In genomic region chr2:240247241-240247867, GRCh38 we compare ENCODE assay signal across 29 cellular contexts.
DNase-seq lines count a peak whose midpoint lies in the region; ATAC-seq and TF ChIP-seq lines count a peak whose summit lies in the region.
"Had no signal": no experiment of that assay in that cellular context is flagged by ENCODE, and none has a peak within 500 bp of the region (broad histone marks: within the 10 kb centered on the region; RNA-seq: fewer than 3 reads in every experiment).

No MANE protein-coding gene starts in this region.

- no peaks in the 10 kb centered on the region for H3K36me3 ChIP-seq in esophagus muscularis mucosa
- H3K36me3 ChIP-seq in neuronal stem cell (replicated peaks in 1 of 2; ENCODE audit: control insufficient read depth in 2 of 2, insufficient read depth in 2 of 2, low read length in 2 of 2) = no peaks in the 10 kb centered on the region
- no peaks in the 10 kb centered on the region for H3K36me3 ChIP-seq in psoas muscle (ENCODE audit: insufficient read depth in 1 of 2, low read depth in 1 of 2)
- H3K36me3 ChIP-seq in GM23338 (ENCODE audit: insufficient read depth) = no peaks in the 10 kb centered on the region
- H3K36me3 ChIP-seq: prostate gland had no signal

- no peak overlapping the region for H2AFZ ChIP-seq in neuronal stem cell (ENCODE audit: low read length)
- H2AFZ ChIP-seq in GM23338 = no peak overlapping the region
- H2AFZ ChIP-seq: PC-9 had no signal

- H3K4me2 ChIP-seq in neuronal stem cell (ENCODE audit: insufficient read depth, low read length, poor library complexity, severe bottlenecking) (no peak overlapping the region), GM23338 (no peak overlapping the region)
- H3K4me2 ChIP-seq: PC-9, smooth muscle cell had no signal

- DNase-seq in AG08395 (ENCODE audit: low spot score) (peak; percentile 33), CD14-positive monocyte (ENCODE audit: low spot score) (peak; percentile 33), esophagus muscularis mucosa (ENCODE audit: extremely low spot score) (peak; percentile 64), neuronal stem cell (ENCODE audit: low spot score) (no peak), occipital lobe (lab: John Stamatoyannopoulos, UW) (no peak), sciatic nerve (ENCODE audit: low spot score) (no peak), psoas muscle (no peak), GM23338 (ENCODE audit: low spot score) (no peak)
- DNase-seq: ACHN; activated effector memory CD4-positive, alpha-beta T cell treated with anti-CD3 and anti-CD28 coated beads, Interleukin-2, amount 50 U/mL, for 16 hours; activated naive CD8-positive, alpha-beta T cell treated with anti-CD3 and anti-CD28 coated beads, Interleukin-2, amount 50 U/mL, for 24 hours; CD4-positive, alpha-beta memory T cell; DMS53; effector memory CD8-positive, alpha-beta T cell; GF-D8; midbrain; MM.1S; NCI-H1436; NCI-H510A treated with DMSO at 0.1 percent for 48 hours; SHP77 treated with DMSO at 0.1 percent for 48 hours; stimulated activated CD4-positive, alpha-beta T cell treated with anti-CD3 and anti-CD28 coated beads, Interleukin-4, amount 100 ng/mL, for 1 hour; trophoblast cell had no signal

- peak overlapping the region; percentile 76 for H2BK5ac ChIP-seq in neuronal stem cell (ENCODE audit: low read length)

- H3K4me3 Mint-ChIP-seq in CD14-positive monocyte (no peak overlapping the region), GM23338 (no peak overlapping the region)
- H3K4me3 Mint-ChIP-seq: activated naive CD8-positive, alpha-beta T cell treated with anti-CD3 and anti-CD28 coated beads, Interleukin-2, amount 50 U/mL, for 24 hours; CD4-positive, alpha-beta memory T cell; effector memory CD8-positive, alpha-beta T cell; natural killer cell treated with Interleukin-12 subunit alpha and Interleukin-12 subunit beta and Interleukin-15 and Interleukin-18, amount 100 ng/mL, for 72 hours; stimulated activated naive CD8-positive, alpha-beta T cell treated with anti-CD3 and anti-CD28 coated beads, Interleukin-15, Interleukin-2, amounts not matched to agents 100 ng/mL and 50 ng/mL, for 24 hours; T-cell had no signal

- ATAC-seq in sciatic nerve (no peak), psoas muscle (no peak), GM23338 (no peak)
- ATAC-seq: activated naive CD8-positive, alpha-beta T cell treated with anti-CD3 and anti-CD28 coated beads, Interleukin-2, amount 50 U/mL, for 24 hours; effector memory CD8-positive, alpha-beta T cell; K562; natural killer cell treated with Interleukin-12 subunit alpha and Interleukin-12 subunit beta and Interleukin-15 and Interleukin-18, amount 100 ng/mL, for 72 hours; T-cell had no signal

- H3K27me3 ChIP-seq in esophagus muscularis mucosa (peaks cover 0 to 48% (median 0%) of the 10 kb centered on the region in 4 donors), neuronal stem cell (ENCODE audit: control insufficient read depth in 3 of 3, insufficient read depth in 3 of 3, low read depth in 1 of 3, low read length in 3 of 3) (peaks cover 0 to 2% (median 0%) of the 10 kb centered on the region in 3 experiments), psoas muscle (ENCODE audit: insufficient read depth in 3 of 3, low read length in 2 of 3) (no peaks in the 10 kb centered on the region), GM23338 (ENCODE audit: insufficient read depth) (no peaks in the 10 kb centered on the region)

- no peak overlapping the region for H4K91ac ChIP-seq in neuronal stem cell (ENCODE audit: low read depth, low read length, poor library complexity)

- peaks cover 29 to 39% (median 30%) of the 10 kb centered on the region in 4 donors for H3K4me1 ChIP-seq in esophagus muscularis mucosa
- H3K4me1 ChIP-seq in neuronal stem cell (ENCODE audit: control insufficient read depth in 2 of 2, insufficient read depth in 1 of 2, low read depth in 1 of 2, low read length in 2 of 2) = peaks cover 28 to 30% of the 10 kb centered on the region in 2 donors
- H3K4me1 ChIP-seq in psoas muscle = peaks cover 26% of the 10 kb centered on the region
- H3K4me1 ChIP-seq in GM23338 (ENCODE audit: insufficient read depth) = no peaks in the 10 kb centered on the region
- H3K4me1 ChIP-seq: prostate gland had no signal

- WGBS in esophagus muscularis mucosa = 92% methylated on average over 10 of the region's 10 CpGs
- WGBS in neuronal stem cell (ENCODE audit: extremely low coverage in 2 of 2, insufficient read length in 2 of 2, insufficient replicate concordance in 1 of 2), 2 donors = no CpG with 5 or more reads among the region's 10 CpGs
- WGBS in psoas muscle, 3 donors = 89 to 95% (median 90%) methylated on average over 10 of the region's 10 CpGs

- no peak overlapping the region for H3K4ac ChIP-seq in neuronal stem cell (ENCODE audit: low read length)

- H2AK5ac ChIP-seq in neuronal stem cell (ENCODE audit: low read depth, low read length) = peak overlapping the region; percentile 91

- H3K36me3 Mint-ChIP-seq in CD14-positive monocyte (no peaks in the 10 kb centered on the region), GM23338 (ENCODE audit: low read depth) (no peaks in the 10 kb centered on the region)
- H3K36me3 Mint-ChIP-seq: CD4-positive, alpha-beta memory T cell; natural killer cell treated with Interleukin-12 subunit alpha and Interleukin-12 subunit beta and Interleukin-15 and Interleukin-18, amount 100 ng/mL, for 72 hours had no signal

- no peak overlapping the region for H3K27ac Mint-ChIP-seq in CD14-positive monocyte
- H3K27ac Mint-ChIP-seq in GM23338 = no peak overlapping the region
- H3K27ac Mint-ChIP-seq: activated naive CD8-positive, alpha-beta T cell treated with anti-CD3 and anti-CD28 coated beads, Interleukin-2, amount 50 U/mL, for 24 hours; effector memory CD8-positive, alpha-beta T cell; natural killer cell treated with Interleukin-12 subunit alpha and Interleukin-12 subunit beta and Interleukin-15 and Interleukin-18, amount 100 ng/mL, for 72 hours; stimulated activated naive CD8-positive, alpha-beta T cell treated with anti-CD3 and anti-CD28 coated beads, Interleukin-15, Interleukin-2, amounts not matched to agents 100 ng/mL and 50 ng/mL, for 24 hours; T-cell had no signal

- H3K9me2 ChIP-seq in GM23338 (ENCODE audit: insufficient read depth) = peaks cover 3% of the 10 kb centered on the region; the same call in 1 of the 2 replicates

- H3K79me2 ChIP-seq in GM23338 (replicated peaks; ENCODE audit: insufficient read depth) = no peaks in the 10 kb centered on the region

- H3K27me3 Mint-ChIP-seq in CD14-positive monocyte (ENCODE audit: low read depth in 3 of 3) = peaks cover 11 to 17% (median 14%) of the 10 kb centered on the region in 3 donors
- H3K27me3 Mint-ChIP-seq in GM23338 (ENCODE audit: insufficient read depth, low read depth, poor library complexity) = peaks cover 5% of the 10 kb centered on the region

- H3K9me3 Mint-ChIP-seq in CD14-positive monocyte (peaks cover 0 to 12% (median 1%) of the 10 kb centered on the region in 7 donors), GM23338 (no peaks in the 10 kb centered on the region)
- H3K9me3 Mint-ChIP-seq: activated naive CD8-positive, alpha-beta T cell treated with anti-CD3 and anti-CD28 coated beads, Interleukin-2, amount 50 U/mL, for 24 hours; natural killer cell treated with Interleukin-12 subunit alpha and Interleukin-12 subunit beta and Interleukin-15 and Interleukin-18, amount 100 ng/mL, for 72 hours; stimulated activated naive CD8-positive, alpha-beta T cell treated with anti-CD3 and anti-CD28 coated beads, Interleukin-15, Interleukin-2, amounts not matched to agents 100 ng/mL and 50 ng/mL, for 24 hours; T-cell had no signal

- H2BK15ac ChIP-seq in neuronal stem cell (ENCODE audit: low read length) = peak overlapping the region; percentile 86

- H3K14ac ChIP-seq in neuronal stem cell (ENCODE audit: low read length) = no peak overlapping the region

- TF ChIP-seq EP300 in esophagus muscularis mucosa (IDR thresholded peaks at IDR 0.05) = no peak

- H3K9ac ChIP-seq in neuronal stem cell (ENCODE audit: low read depth, low read length, poor library complexity) = no peak overlapping the region

- H3K18ac ChIP-seq in neuronal stem cell (ENCODE audit: low read length) = peak overlapping the region; percentile 11

- no peaks in the 10 kb centered on the region for H3K79me1 ChIP-seq in neuronal stem cell (ENCODE audit: low read depth, low read length)

- H4K20me1 ChIP-seq in GM23338 (replicated peaks; ENCODE audit: insufficient read depth) = no peaks in the 10 kb centered on the region

- no peak for TF ChIP-seq POLR2A in esophagus muscularis mucosa (IDR thresholded peaks at IDR 0.05; ENCODE audit: low read depth)

- no peak for TF ChIP-seq CTCF in CD14-positive monocyte (IDR thresholded peaks at IDR 0.05)
- TF ChIP-seq CTCF in esophagus muscularis mucosa (IDR thresholded peaks at IDR 0.05) = no peak
- TF ChIP-seq CTCF in psoas muscle (IDR thresholded peaks at IDR 0.05) = no peak
- no peak for TF ChIP-seq CTCF in GM23338 (conservative IDR thresholded peaks at IDR 0.05; ENCODE audit: low read depth in 2 of 2)

- no peak overlapping the region for H4K8ac ChIP-seq in neuronal stem cell (ENCODE audit: low read depth, low read length)

- intact Hi-C loops in CD14-positive monocyte (cut with micrococcal nuclease) (no loop called here), esophagus muscularis mucosa (cut with DNase I) (no loop called here), sciatic nerve (cut with DNase I) (no loop called here), psoas muscle (cut with DNase I) (no loop called here)

- H3K9me3 ChIP-seq in esophagus muscularis mucosa = no peaks in the 10 kb centered on the region
- no peaks in the 10 kb centered on the region for H3K9me3 ChIP-seq in neuronal stem cell (replicated peaks in 1 of 2; ENCODE audit: control insufficient read depth in 2 of 2, insufficient read depth in 1 of 2, low read depth in 1 of 2, low read length in 2 of 2)
- no peaks in the 10 kb centered on the region for H3K9me3 ChIP-seq in psoas muscle
- H3K9me3 ChIP-seq: prostate gland had no signal

- no peak overlapping the region for H3K23ac ChIP-seq in neuronal stem cell (ENCODE audit: low read depth, low read length, poor library complexity)

- H3K27ac ChIP-seq in esophagus muscularis mucosa (replicated peaks in 1 of 4) (no peak overlapping the region), neuronal stem cell (replicated peaks; ENCODE audit: low read length) (no peak overlapping the region), psoas muscle (no peak overlapping the region), GM23338 (ENCODE audit: low read depth) (no peak overlapping the region)
- H3K27ac ChIP-seq: PC-9, prostate gland had no signal

- no peak overlapping the region for H2BK120ac ChIP-seq in neuronal stem cell (ENCODE audit: low read depth, low read length)

- H3K4me1 Mint-ChIP-seq in CD14-positive monocyte (no peaks in the 10 kb centered on the region), GM23338 (peaks cover 3% of the 10 kb centered on the region)
- H3K4me1 Mint-ChIP-seq: activated naive CD8-positive, alpha-beta T cell treated with anti-CD3 and anti-CD28 coated beads, Interleukin-2, amount 50 U/mL, for 24 hours; CD4-positive, alpha-beta memory T cell; T-cell had no signal

- H2BK12ac ChIP-seq in neuronal stem cell (ENCODE audit: low read length) = peak overlapping the region; percentile 0

- no peaks in the 10 kb centered on the region for H3F3A ChIP-seq in GM23338 (replicated peaks; ENCODE audit: low read depth)

- no peak overlapping the region for H3K4me3 ChIP-seq in esophagus muscularis mucosa
- no peak overlapping the region for H3K4me3 ChIP-seq in neuronal stem cell (ENCODE audit: low read length in 2 of 2)
- H3K4me3 ChIP-seq in psoas muscle = no peak overlapping the region
- H3K4me3 ChIP-seq in GM23338 = no peak overlapping the region
- H3K4me3 ChIP-seq: K562, PC-9, prostate gland, smooth muscle cell had no signal

Comparison
In these comparisons a context has a peak if more than half of its experiments do, and no peak if none do; other contexts are left out.
1. DNase-seq: peak in AG08395 (single experiment), CD14-positive monocyte (single experiment) and esophagus muscularis mucosa (single experiment); none in neuronal stem cell (single experiment), occipital lobe (single experiment), sciatic nerve (single experiment), psoas muscle (0 of 2) and GM23338 (single experiment).